ENCODE assay signal across 8 cellular contexts in genomic region chr19:9538183-9539058, GRCh38. TPM values are rescaled to one million over a fixed set of nuclear protein-coding genes. Genes with fewer than 3 reads are reported as not detected.
DNase-seq lines count a peak whose midpoint lies in the region; ATAC-seq, FAIRE-seq and TF ChIP-seq lines count a peak whose summit lies in the region.

ZNF426 (minus strand) TSS chr19:9538645; CDS start chr19:9536232, 2,413 bp downstream.

- H3K9me3 Mint-ChIP-seq in activated CD4-positive, alpha-beta T cell treated with anti-CD3 and anti-CD28 coated beads for 36 hours (ENCODE audit: low read depth): peaks cover 39% of the 10 kb centered on the region
- peaks cover 40% of the 10 kb centered on the region for H3K9me3 Mint-ChIP-seq in chondrocyte (ENCODE audit: low read depth)

- H3K27me3 ChIP-seq in GM06990 (replicated peaks; ENCODE audit: control insufficient read depth, insufficient read depth, low read length): no peaks in the 10 kb centered on the region

- peaks cover 2 to 19% of the 10 kb centered on the region in 2 donors for H3K9me3 ChIP-seq in kidney (ENCODE audit: control insufficient read depth in 1 of 2, low read length in 2 of 2)

- H3K9ac ChIP-seq in kidney (ENCODE audit: low read length in 2 of 2): peak within 1 kb of the TSS; percentile 95

- H3K27ac Mint-ChIP-seq in activated CD4-positive, alpha-beta T cell treated with anti-CD3 and anti-CD28 coated beads for 36 hours: peak within 1 kb of the TSS; percentile 98
- H3K27ac Mint-ChIP-seq in chondrocyte (ENCODE audit: unreplicated experiment): peak within 1 kb of the TSS; percentile 100

- no peaks in the 10 kb centered on the region for H3K27me3 Mint-ChIP-seq in activated CD4-positive, alpha-beta T cell treated with anti-CD3 and anti-CD28 coated beads for 36 hours
- H3K27me3 Mint-ChIP-seq in chondrocyte (ENCODE audit: low read depth): no peaks in the 10 kb centered on the region

- intact Hi-C loops in activated CD4-positive, alpha-beta T cell treated with anti-CD3 and anti-CD28 coated beads for 36 hours (cut with DNase I, micrococcal nuclease): loop anchor here in 1 of 2 experiments (1.0 to 5.0 kb wide), 6 partner anchors 46 to 396 kb away; partner anchors contain the start of genes ZNF121, ZNF266, ZNF317 and ZNF699
- intact Hi-C loops in kidney (cut with DNase I): no loop called here

- H3K36me3 Mint-ChIP-seq in activated CD4-positive, alpha-beta T cell treated with anti-CD3 and anti-CD28 coated beads for 36 hours (ENCODE audit: low read depth): peaks cover 55% of the 10 kb centered on the region
- H3K36me3 Mint-ChIP-seq in chondrocyte (ENCODE audit: low read depth): peaks cover 47% of the 10 kb centered on the region

- peak within 1 kb of the TSS; percentile 95 to 97 for H3K27ac ChIP-seq in kidney (ENCODE audit: low read depth in 2 of 2, low read length in 2 of 2)

- H3K4me3 ChIP-seq in GM06990 (replicated peaks; ENCODE audit: low read depth, low read length) (peak within 1 kb of the TSS; percentile 88), kidney (ENCODE audit: low read length in 2 of 2) (peak within 1 kb of the TSS; percentile 96)

- DNase-seq in GM06990 (ENCODE audit: extremely low read depth, insufficient read length): peak; percentile 87
- DNase-seq in NCI-H446 (lab: John Stamatoyannopoulos, UW): peak; percentile 87 to 90
- peak; percentile 95 for DNase-seq in activated CD4-positive, alpha-beta T cell treated with anti-CD3 and anti-CD28 coated beads for 36 hours
- peak; percentile 94 for DNase-seq in chondrocyte (ENCODE audit: low spot score)
- DNase-seq in kidney: peak; percentile 95
- peak; percentile 80 to 87 (median 83) for DNase-seq in stimulated activated CD4-positive, alpha-beta T cell treated with anti-CD3 and anti-CD28 coated beads, Interleukin-12 subunit alpha, Interleukin-12 subunit beta, amount 100 ng/mL, for 48 hours (ENCODE audit: low read depth in 2 of 3, low spot score in 1 of 3)
- DNase-seq in NAMALWA (ENCODE audit: low spot score): no peak

- H3K4me1 ChIP-seq in kidney (ENCODE audit: control insufficient read depth in 1 of 2, insufficient read depth in 1 of 2, low read depth in 1 of 2, low read length in 2 of 2): no peaks in the 10 kb centered on the region

- TF ChIP-seq CTCF in GM06990 (IDR thresholded peaks at IDR 0.05; ENCODE audit: insufficient read depth, low read length, poor library complexity, severe bottlenecking): no peak
- no peak for TF ChIP-seq CTCF in chondrocyte (IDR thresholded peaks at IDR 0.05)
- no peak for TF ChIP-seq CTCF in kidney (IDR thresholded peaks at IDR 0.05; ENCODE audit: borderline replicate concordance, extremely low read depth, insufficient read depth)

- CTCF ChIA-PET in activated CD4-positive, alpha-beta T cell treated with anti-CD3 and anti-CD28 coated beads for 36 hours (lab: Charles Lee): no interaction called here

- H3K36me3 ChIP-seq in GM06990 (ENCODE audit: control insufficient read depth, insufficient read depth, low read length): peaks cover 11% of the 10 kb centered on the region
- peaks cover 23 to 26% of the 10 kb centered on the region in 2 donors for H3K36me3 ChIP-seq in kidney (ENCODE audit: control insufficient read depth in 1 of 2, insufficient read depth in 2 of 2, low read length in 2 of 2)

- H3K4me1 Mint-ChIP-seq in activated CD4-positive, alpha-beta T cell treated with anti-CD3 and anti-CD28 coated beads for 36 hours: peaks cover 14% of the 10 kb centered on the region
- H3K4me1 Mint-ChIP-seq in chondrocyte (ENCODE audit: low read depth): peaks cover 23% of the 10 kb centered on the region

- peak within 1 kb of the TSS; percentile 97 for H3K4me3 Mint-ChIP-seq in activated CD4-positive, alpha-beta T cell treated with anti-CD3 and anti-CD28 coated beads for 36 hours
- H3K4me3 Mint-ChIP-seq in chondrocyte (ENCODE audit: unreplicated experiment): peak within 1 kb of the TSS; percentile 94

- ATAC-seq in HG02973 (IDR thresholded peaks at IDR 0.05; ENCODE audit: unreplicated experiment): peak; percentile 92
- ATAC-seq in activated CD4-positive, alpha-beta T cell treated with anti-CD3 and anti-CD28 coated beads for 36 hours: peak; percentile 97

- FAIRE-seq in kidney (lab: Jason Lieb, UNC): no peak

- POLR2A ChIA-PET in activated CD4-positive, alpha-beta T cell treated with anti-CD3 and anti-CD28 coated beads for 36 hours (lab: Charles Lee): no interaction called here

RNA-seq across cellular contexts. Expression of gene ZNF426, which starts in this region (rescaled TPM):
- total RNA-seq in activated CD4-positive, alpha-beta T cell treated with anti-CD3 and anti-CD28 coated beads for 36 hours: 10 to 100 TPM; 10.4 to 12.3 TPM
- total RNA-seq in chondrocyte (15.7 to 21.7 TPM (median 17.0 TPM) in 3 replicates), kidney (22.9 TPM)
- polyA plus RNA-seq in kidney (ENCODE audit: insufficient read depth, low read depth, low replicate concordance): 2.9 TPM
